ENCODE assay signal across 12 cellular contexts in the genomic region with DNA sequence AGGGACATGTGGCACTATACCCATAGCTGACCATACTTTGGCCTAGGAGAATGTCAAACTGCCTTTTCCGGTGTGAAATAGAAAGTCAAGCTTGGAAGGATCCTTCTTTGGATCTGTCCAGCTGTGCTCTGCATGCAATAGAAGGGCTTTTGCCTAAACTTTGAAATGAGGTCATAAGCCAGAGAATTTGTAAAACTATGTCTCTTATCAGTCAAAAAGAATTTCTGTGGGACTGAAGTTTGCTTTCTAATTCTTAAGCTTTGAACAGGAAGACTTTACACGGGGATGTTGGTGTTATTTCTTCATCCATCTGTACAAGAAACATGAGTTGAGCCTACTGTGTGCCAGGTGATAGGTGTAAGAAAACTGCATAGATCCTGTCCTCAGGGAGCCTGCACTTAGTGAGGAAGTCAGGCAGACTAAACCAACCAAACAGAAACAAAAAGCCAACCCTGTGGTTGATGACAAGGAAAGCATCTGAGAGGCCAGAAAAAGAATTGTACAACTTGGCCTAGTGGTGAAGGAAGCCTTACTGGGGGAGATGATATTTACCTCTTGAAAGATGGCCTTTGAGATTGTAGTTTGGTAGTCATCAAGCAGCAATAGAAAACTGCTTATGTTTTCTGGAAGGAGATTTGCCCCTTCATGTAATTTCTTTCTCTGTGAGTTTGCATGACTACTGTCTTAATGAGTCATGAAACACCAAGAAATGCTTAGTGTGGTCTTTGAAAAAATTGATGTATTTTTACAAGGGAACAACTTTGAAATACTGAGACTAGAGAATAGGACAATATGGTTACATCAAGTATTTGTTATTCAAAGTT. TPM values are rescaled to one million over a fixed set of nuclear protein-coding genes. Genes with fewer than 3 reads are reported as not detected.
DNase-seq lines count a peak whose midpoint lies in the region; ATAC-seq and TF ChIP-seq lines count a peak whose summit lies in the region.
"Had no signal": no experiment of that assay in that cellular context is flagged by ENCODE, and none has a peak within 500 bp of the region (broad histone marks: within the 10 kb centered on the region; RNA-seq: fewer than 3 reads in every experiment).

No MANE protein-coding gene starts in this region.

- H3K9me3 ChIP-seq in Panc1 (ENCODE audit: control insufficient read depth, insufficient read depth, low read depth, low read length), result no peaks in the 10 kb centered on the region
- H3K9me3 ChIP-seq in psoas muscle, result no peaks in the 10 kb centered on the region
- no peaks in the 10 kb centered on the region for H3K9me3 ChIP-seq in thyroid gland

- H3K4me3 ChIP-seq in Panc1 (ENCODE audit: low read depth in 2 of 2, low read length in 2 of 2), result no peak overlapping the region
- no peak overlapping the region for H3K4me3 ChIP-seq in foreskin fibroblast (ENCODE audit: low read depth in 1 of 2, low read length in 2 of 2)
- no peak overlapping the region for H3K4me3 ChIP-seq in psoas muscle
- no peak overlapping the region for H3K4me3 ChIP-seq in dorsolateral prefrontal cortex
- no peak overlapping the region for H3K4me3 ChIP-seq in thyroid gland (replicated peaks in 1 of 3)

- POLR2A ChIA-PET in Panc1 (lab: Charles Lee), result interaction anchor here (0.6 kb wide), 1 partner anchor 350 kb away, joined by 3 read pairs; no protein-coding TSS in a partner anchor

- CTCF ChIA-PET in Panc1 (lab: Charles Lee), result no interaction called here

- H3K36me3 ChIP-seq in Panc1 (ENCODE audit: control insufficient read depth, insufficient read depth, low read length) (no peaks in the 10 kb centered on the region; the same call in 1 of the 2 replicates), psoas muscle (ENCODE audit: insufficient read depth in 1 of 2, low read depth in 1 of 2) (no peaks in the 10 kb centered on the region), thyroid gland (no peaks in the 10 kb centered on the region)

- H3K27ac ChIP-seq in Panc1 (ENCODE audit: low read length), result peak overlapping the region; percentile 100
- H3K27ac ChIP-seq in psoas muscle, result peak overlapping the region; percentile 69
- H3K27ac ChIP-seq in dorsolateral prefrontal cortex, result peak overlapping the region in 3 of 59 donors; percentile 8 to 32 (median 14)
- no peak overlapping the region for H3K27ac ChIP-seq in thyroid gland

- TF ChIP-seq CTCF in Panc1 (IDR thresholded peaks at IDR 0.05) (no peak), foreskin fibroblast (IDR thresholded peaks at IDR 0.05; ENCODE audit: low read depth, low read length) (no peak), psoas muscle (IDR thresholded peaks at IDR 0.05) (no peak), dorsolateral prefrontal cortex (IDR thresholded peaks at IDR 0.05 in 54 of 56, conservative IDR thresholded peaks at IDR 0.05 in 2 of 56; ENCODE audit: low read depth in 1 of 56, partially characterized antibody in 56 of 56) (no peak), thyroid gland (IDR thresholded peaks at IDR 0.05) (no peak)

- H3K27me3 ChIP-seq in Panc1 (ENCODE audit: control insufficient read depth, insufficient read depth, low read length), result no peaks in the 10 kb centered on the region
- no peaks in the 10 kb centered on the region for H3K27me3 ChIP-seq in psoas muscle (ENCODE audit: insufficient read depth in 3 of 3, low read length in 2 of 3)
- no peaks in the 10 kb centered on the region for H3K27me3 ChIP-seq in dorsolateral prefrontal cortex
- no peaks in the 10 kb centered on the region for H3K27me3 ChIP-seq in thyroid gland

- BruUV-seq in Panc1 (replicated peaks; lab: Mats Ljungman, UMichigan), result no TSS peak

- in situ Hi-C loops in Panc1 (cut with HindIII; ENCODE audit: low pct_unique_long_range_greater_than_20kb, low sequenced_read_pairs), result no loop called here

- peaks cover 90% of the 10 kb centered on the region for H3K4me1 ChIP-seq in Panc1 (ENCODE audit: control insufficient read depth, insufficient read depth, low read length)
- peaks cover 33% of the 10 kb centered on the region for H3K4me1 ChIP-seq in psoas muscle
- peaks cover 5 to 24% of the 10 kb centered on the region in 2 donors for H3K4me1 ChIP-seq in thyroid gland

- ATAC-seq in Panc1 (no peak), psoas muscle (no peak), HG03139 (IDR thresholded peaks at IDR 0.05; ENCODE audit: unreplicated experiment) (no peak)

- intact Hi-C loops in Panc1 (cut with micrococcal nuclease; ENCODE audit: unreplicated experiment) (no loop called here), psoas muscle (cut with DNase I) (loop anchor here in 1 of 2 donors (10.0 kb wide), 1 partner anchor 95 kb away; no protein-coding TSS in a partner anchor), dorsolateral prefrontal cortex (cut with DNase I) (no loop called here), thyroid gland (cut with DNase I) (no loop called here)

- DNase-seq in Daoy (ENCODE audit: low read depth) (peak; percentile 41), Panc1 (ENCODE audit: low read depth, low spot score) (no peak), foreskin fibroblast (peak; percentile 18 to 43), psoas muscle (no peak), dorsolateral prefrontal cortex (no peak), DMS153 treated with DMSO at 0.1 percent for 48 hours (lab: John Stamatoyannopoulos, UW; ENCODE audit: unreplicated experiment) (no peak), thyroid gland (no peak)
- DNase-seq: activated CD8-positive, alpha-beta memory T cell treated with anti-CD3 and anti-CD28 coated beads for 24 hours; CD8-positive, alpha-beta memory T cell; head of caudate nucleus; NCI-H446 had no signal

- no peak for TF ChIP-seq POLR2A in thyroid gland (IDR thresholded peaks at IDR 0.05)

- 35 to 64% (median 39%) methylated on average over 2 of the region's 2 CpGs for WGBS in psoas muscle, 3 donors
- 69 to 79% methylated on average over 2 of the region's 2 CpGs for WGBS in thyroid gland, 2 donors

RNA-seq across cellular contexts. Expression of gene TGFB2, which starts 24.8 kb away (rescaled TPM):
- total RNA-seq in Daoy (2014; rRNA removed; shearing (Covaris generic)), result 12.6 and 18.2 TPM in 2 replicates
- total RNA-seq in Panc1 (2021; ENCODE audit: unreplicated experiment) (58.9 TPM), psoas muscle (10 to 100 TPM in 2 of 4 donors, 1 to 10 TPM in 2; 5.1 to 35.4 (median 15.4) TPM), dorsolateral prefrontal cortex (10 to 100 TPM; 15.0 to 77.8 (median 33.8) TPM), thyroid gland (10 to 100 TPM in 1 of 4 donors, 1 to 10 TPM in 3; 2.2 to 16.7 (median 8.0) TPM)
- 26.8 TPM for polyA plus RNA-seq in Panc1 (2012; ENCODE audit: insufficient read length)
- polyA plus RNA-seq in psoas muscle, result 1 to 10 TPM in 2 of 3 donors, under 1 TPM in 1; 0.43 to 4.9 (median 1.9) TPM
- total RNA-seq: CD8-positive, alpha-beta memory T cell had no signal
- polyA plus RNA-seq: CD8-positive, alpha-beta memory T cell had no signal

Comparison
In these comparisons a context has a peak if more than half of its experiments do, and no peak if none do; other contexts are left out.
1. DNase-seq: peak in Daoy (single experiment) and foreskin fibroblast (2 of 2); none in Panc1 (single experiment), psoas muscle (0 of 2), dorsolateral prefrontal cortex (0 of 10), DMS153 treated with DMSO at 0.1 percent for 48 hours (single experiment) and thyroid gland (0 of 2).
2. H3K27ac ChIP-seq: peak in Panc1 (single experiment) and psoas muscle (single experiment); none in thyroid gland (0 of 3).